16 cellular contexts compared by ENCODE assay signal in the genomic region with DNA sequence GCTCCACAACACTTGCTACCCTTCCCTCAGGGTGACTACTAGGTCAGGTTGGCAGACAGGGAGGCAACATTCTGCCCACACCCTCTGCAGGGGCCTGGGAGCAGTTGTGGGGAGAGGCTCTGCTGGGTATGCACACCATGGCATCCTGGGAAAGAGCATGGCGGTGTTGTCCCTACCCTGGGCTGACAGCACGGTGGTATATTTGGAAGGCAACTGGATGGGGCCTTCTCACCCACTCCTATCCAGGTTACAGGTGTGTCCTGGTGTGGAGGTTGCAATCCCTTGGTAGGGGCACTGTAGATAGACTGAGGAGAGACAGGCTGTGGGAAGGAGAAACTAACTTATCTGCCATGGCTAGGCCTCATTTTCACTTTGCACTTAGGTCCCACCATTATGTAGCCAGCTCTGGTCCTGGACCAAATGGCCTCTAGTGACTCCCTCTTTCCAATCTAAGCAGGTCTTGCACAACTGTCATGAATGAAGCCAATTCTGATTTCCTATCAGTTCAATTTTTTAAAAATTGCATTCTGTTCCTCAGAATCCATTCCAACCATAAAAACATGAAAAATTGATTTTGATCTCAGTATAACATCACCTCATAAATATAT. TPM values are rescaled to one million over a fixed set of nuclear protein-coding genes. Genes with fewer than 3 reads are reported as not detected.
DNase-seq lines count a peak whose midpoint lies in the region; ATAC-seq and TF ChIP-seq lines count a peak whose summit lies in the region.
"Had no signal": no experiment of that assay in that cellular context is flagged by ENCODE, and none has a peak within 500 bp of the region (broad histone marks: within the 10 kb centered on the region; RNA-seq: fewer than 3 reads in every experiment).

No MANE protein-coding gene starts in this region.

- POLR2A ChIA-PET in activated naive CD8-positive, alpha-beta T cell treated with anti-CD3 and anti-CD28 coated beads, Interleukin-2, amount 10 ng/mL, durations not matched to agents 7 days and 5 days (lab: Charles Lee), result interaction anchor here (1.6 to 4.9 kb wide), 2 partner anchors 37 to 55 kb away, joined by 4 to 50 read pairs; a partner anchor contains a TSS
- POLR2A ChIA-PET in PC-3 (lab: Charles Lee; ENCODE audit: unreplicated experiment), result interaction anchor here (0.5 kb wide), 1 partner anchor 55 kb away, joined by 3 read pairs; no protein-coding TSS in a partner anchor

- H3K9ac ChIP-seq in muscle layer of colon (ENCODE audit: low read length) (no peak overlapping the region), PC-3 (ENCODE audit: low read length) (no peak overlapping the region)
- H3K9ac ChIP-seq: neural progenitor cell had no signal

- H3F3A ChIP-seq in PC-3 (ENCODE audit: low read length, unreplicated experiment), result no peaks in the 10 kb centered on the region

- H3K36me3 ChIP-seq in muscle layer of colon (ENCODE audit: insufficient read depth, low read length) (no peaks in the 10 kb centered on the region), thoracic aorta (no peaks in the 10 kb centered on the region), PC-3 (ENCODE audit: low read depth, low read length) (no peaks in the 10 kb centered on the region)
- H3K36me3 ChIP-seq: neural progenitor cell, vagina had no signal

- peaks cover 13% of the 10 kb centered on the region for H3K9me3 Mint-ChIP-seq in activated naive CD8-positive, alpha-beta T cell treated with anti-CD3 and anti-CD28 coated beads, Interleukin-2, amount 10 ng/mL, durations not matched to agents 7 days and 5 days
- H3K9me3 Mint-ChIP-seq in activated naive CD8-positive, alpha-beta T cell treated with anti-CD3 and anti-CD28 coated beads for 36 hours, result peaks cover 10% of the 10 kb centered on the region
- H3K9me3 Mint-ChIP-seq in activated T-helper 17 cell treated with anti-CD3 and anti-CD28 coated beads, Interleukin-2, amount 50 U/mL, for 72 hours, result peaks cover 5% of the 10 kb centered on the region
- H3K9me3 Mint-ChIP-seq: neural progenitor cell had no signal

- H3K4me2 ChIP-seq in PC-3 (ENCODE audit: low read length), result no peak overlapping the region
- H3K4me2 ChIP-seq: neural progenitor cell had no signal

- H2AFZ ChIP-seq in PC-3 (ENCODE audit: low read length), result no peak overlapping the region
- H2AFZ ChIP-seq: neural progenitor cell had no signal

- TF ChIP-seq CTCF in thoracic aorta (IDR thresholded peaks at IDR 0.05) (no peak), PC-3 (conservative IDR thresholded peaks at IDR 0.05; ENCODE audit: low read depth, low read length) (no peak)

- H3K27me3 Mint-ChIP-seq in activated naive CD8-positive, alpha-beta T cell treated with anti-CD3 and anti-CD28 coated beads, Interleukin-2, amount 10 ng/mL, durations not matched to agents 7 days and 5 days, result no peaks in the 10 kb centered on the region
- H3K27me3 Mint-ChIP-seq in activated naive CD8-positive, alpha-beta T cell treated with anti-CD3 and anti-CD28 coated beads for 36 hours, result no peaks in the 10 kb centered on the region
- H3K27me3 Mint-ChIP-seq in activated T-helper 17 cell treated with anti-CD3 and anti-CD28 coated beads, Interleukin-2, amount 50 U/mL, for 72 hours, result no peaks in the 10 kb centered on the region

- intact Hi-C loops in PC-3 (cut with micrococcal nuclease), result no loop called here

- H3K27ac ChIP-seq in muscle layer of colon (ENCODE audit: low read depth, low read length), result peak overlapping the region; percentile 71
- peak overlapping the region; percentile 72 to 82 for H3K27ac ChIP-seq in thoracic aorta
- no peak overlapping the region for H3K27ac ChIP-seq in PC-3 (ENCODE audit: low read length)
- H3K27ac ChIP-seq: neural progenitor cell had no signal

- no peaks in the 10 kb centered on the region for H4K20me1 ChIP-seq in PC-3 (ENCODE audit: low read length)

- H3K4me3 Mint-ChIP-seq in activated naive CD8-positive, alpha-beta T cell treated with anti-CD3 and anti-CD28 coated beads, Interleukin-2, amount 10 ng/mL, durations not matched to agents 7 days and 5 days, result no peak overlapping the region
- no peak overlapping the region for H3K4me3 Mint-ChIP-seq in activated naive CD8-positive, alpha-beta T cell treated with anti-CD3 and anti-CD28 coated beads for 36 hours
- H3K4me3 Mint-ChIP-seq in activated T-helper 17 cell treated with anti-CD3 and anti-CD28 coated beads, Interleukin-2, amount 50 U/mL, for 72 hours, result no peak overlapping the region
- H3K4me3 Mint-ChIP-seq: neural progenitor cell had no signal

- H3K9me2 ChIP-seq in PC-3 (replicated peaks; ENCODE audit: low read length), result no peaks in the 10 kb centered on the region

- H3K9me3 ChIP-seq in muscle layer of colon (ENCODE audit: low read length) (no peaks in the 10 kb centered on the region), thoracic aorta (no peaks in the 10 kb centered on the region), PC-3 (ENCODE audit: low read length) (no peaks in the 10 kb centered on the region)
- H3K9me3 ChIP-seq: vagina had no signal

- peaks cover 18% of the 10 kb centered on the region for H3K36me3 Mint-ChIP-seq in activated naive CD8-positive, alpha-beta T cell treated with anti-CD3 and anti-CD28 coated beads, Interleukin-2, amount 10 ng/mL, durations not matched to agents 7 days and 5 days
- H3K36me3 Mint-ChIP-seq in activated naive CD8-positive, alpha-beta T cell treated with anti-CD3 and anti-CD28 coated beads for 36 hours, result peaks cover 12% of the 10 kb centered on the region
- no peaks in the 10 kb centered on the region for H3K36me3 Mint-ChIP-seq in activated T-helper 17 cell treated with anti-CD3 and anti-CD28 coated beads, Interleukin-2, amount 50 U/mL, for 72 hours (ENCODE audit: low read depth)
- H3K36me3 Mint-ChIP-seq: neural progenitor cell had no signal

- BruUV-seq in PC-3 (replicated peaks; lab: Mats Ljungman, UMichigan), result no TSS peak

- H3K27me3 ChIP-seq in muscle layer of colon (ENCODE audit: control insufficient read depth in 1 of 2, insufficient read depth in 2 of 2, low read length in 2 of 2), result no peaks in the 10 kb centered on the region
- no peaks in the 10 kb centered on the region for H3K27me3 ChIP-seq in thoracic aorta (replicated peaks; ENCODE audit: insufficient read depth)
- no peaks in the 10 kb centered on the region for H3K27me3 ChIP-seq in PC-3 (ENCODE audit: low read length)
- H3K27me3 ChIP-seq: neural progenitor cell, vagina had no signal

- H3K4me3 ChIP-seq in muscle layer of colon (ENCODE audit: low read depth in 1 of 2, low read length in 2 of 2) (no peak overlapping the region), thoracic aorta (no peak overlapping the region), PC-3 (ENCODE audit: low read length) (no peak overlapping the region)
- H3K4me3 ChIP-seq: neural progenitor cell, vagina had no signal

- CTCF ChIA-PET in PC-3 (lab: Charles Lee), result no interaction called here

- peak overlapping the region; percentile 43 for H3K27ac Mint-ChIP-seq in activated naive CD8-positive, alpha-beta T cell treated with anti-CD3 and anti-CD28 coated beads, Interleukin-2, amount 10 ng/mL, durations not matched to agents 7 days and 5 days
- no peak overlapping the region for H3K27ac Mint-ChIP-seq in activated naive CD8-positive, alpha-beta T cell treated with anti-CD3 and anti-CD28 coated beads for 36 hours
- H3K27ac Mint-ChIP-seq in activated T-helper 17 cell treated with anti-CD3 and anti-CD28 coated beads, Interleukin-2, amount 50 U/mL, for 72 hours, result peak overlapping the region; percentile 30
- H3K27ac Mint-ChIP-seq: neural progenitor cell had no signal

- peaks cover 58% of the 10 kb centered on the region for H3K4me1 ChIP-seq in muscle layer of colon (ENCODE audit: insufficient read depth, low read length)
- peaks cover 42 to 77% of the 10 kb centered on the region in 2 donors for H3K4me1 ChIP-seq in thoracic aorta (ENCODE audit: control insufficient read depth in 1 of 2, low read depth in 2 of 2)
- H3K4me1 ChIP-seq in PC-3 (ENCODE audit: insufficient read depth, low read length), result peaks cover 26% of the 10 kb centered on the region
- H3K4me1 ChIP-seq: neural progenitor cell had no signal

- ATAC-seq in activated naive CD8-positive, alpha-beta T cell treated with anti-CD3 and anti-CD28 coated beads, Interleukin-2, amount 10 ng/mL, durations not matched to agents 7 days and 5 days (ENCODE audit: low read depth), result no peak
- ATAC-seq in activated T-helper 17 cell treated with anti-CD3 and anti-CD28 coated beads, Interleukin-2, amount 50 U/mL, for 72 hours (replicated peaks), result no peak
- ATAC-seq in thoracic aorta (ENCODE audit: insufficient number of reproducible peaks, low FRiP score, low read depth), result no peak
- ATAC-seq in PC-3, result no peak
- no peak for ATAC-seq in HG02759 (IDR thresholded peaks at IDR 0.05; ENCODE audit: unreplicated experiment)
- ATAC-seq in esophagus mucosa, result no peak

- DNase-seq in activated naive CD8-positive, alpha-beta T cell treated with anti-CD3 and anti-CD28 coated beads, Interleukin-2, amount 10 ng/mL, durations not matched to agents 7 days and 5 days, result no peak
- DNase-seq in activated naive CD8-positive, alpha-beta T cell treated with anti-CD3 and anti-CD28 coated beads for 36 hours, result no peak
- no peak for DNase-seq in thoracic aorta (ENCODE audit: low spot score)
- DNase-seq in PC-3, result no peak
- DNase-seq: activated CD8-positive, alpha-beta memory T cell treated with anti-CD3 and anti-CD28 coated beads, Interleukin-2, amount 50 U/mL, for 4 hours; cerebellar nuclear complex; NCI-H1694 treated with DMSO at 0.1 percent for 48 hours; NCI-H524 treated with DMSO at 0.1 percent for 48 hours; OCI-M1; stimulated activated CD4-positive, alpha-beta T cell treated with anti-CD3 and anti-CD28 coated beads, Interleukin-4, amount 100 ng/mL, for 24 hours had no signal

- no peaks in the 10 kb centered on the region for H3K79me2 ChIP-seq in PC-3 (ENCODE audit: low read length)

- H3K4me1 Mint-ChIP-seq in activated naive CD8-positive, alpha-beta T cell treated with anti-CD3 and anti-CD28 coated beads, Interleukin-2, amount 10 ng/mL, durations not matched to agents 7 days and 5 days, result peaks cover 65% of the 10 kb centered on the region
- peaks cover 82% of the 10 kb centered on the region for H3K4me1 Mint-ChIP-seq in activated naive CD8-positive, alpha-beta T cell treated with anti-CD3 and anti-CD28 coated beads for 36 hours
- H3K4me1 Mint-ChIP-seq in activated T-helper 17 cell treated with anti-CD3 and anti-CD28 coated beads, Interleukin-2, amount 50 U/mL, for 72 hours, result peaks cover 49% of the 10 kb centered on the region

RNA-seq across cellular contexts. Expression of a gene that starts 54.0 kb away (rescaled TPM):
- total RNA-seq in activated naive CD8-positive, alpha-beta T cell treated with anti-CD3 and anti-CD28 coated beads, Interleukin-2, amount 10 ng/mL, durations not matched to agents 7 days and 5 days, result 100 to 1,000 TPM; 551 to 555 TPM
- total RNA-seq in activated naive CD8-positive, alpha-beta T cell treated with anti-CD3 and anti-CD28 coated beads for 36 hours, result 100 to 1,000 TPM; 380 to 428 TPM
- total RNA-seq in activated T-helper 17 cell treated with anti-CD3 and anti-CD28 coated beads, Interleukin-2, amount 50 U/mL, for 72 hours, result 100 to 1,000 TPM; 408 to 664 TPM
- total RNA-seq in thoracic aorta, result 100 to 1,000 TPM; 321 to 613 TPM
- 181 and 241 TPM in 2 replicates for total RNA-seq in PC-3 (2014; rRNA removed)
- total RNA-seq in esophagus mucosa, result 814 TPM
